ENCODE assay signal across 16 cellular contexts in the genomic region with DNA sequence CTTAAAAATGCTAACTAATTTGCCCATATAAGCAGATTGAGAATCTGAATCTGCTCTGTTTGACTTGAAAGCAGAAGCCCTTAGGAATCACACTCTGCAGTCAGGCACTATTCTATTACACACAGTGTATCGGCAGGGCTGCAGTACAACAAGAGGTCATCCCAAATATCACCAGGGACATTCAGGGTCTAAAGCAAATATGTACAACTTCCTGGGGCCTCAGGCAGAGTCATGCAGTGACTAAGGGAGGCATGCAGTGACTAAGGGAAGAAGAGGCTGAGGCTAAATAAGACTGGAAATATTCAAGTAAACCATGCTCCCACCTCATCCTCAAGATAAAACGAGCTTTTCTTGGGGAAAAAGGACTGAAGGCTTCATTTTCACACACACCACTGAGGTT. TPM values are rescaled to one million over a fixed set of nuclear protein-coding genes. Genes with fewer than 3 reads are reported as not detected.
DNase-seq lines count a peak whose midpoint lies in the region; ATAC-seq, FAIRE-seq and TF ChIP-seq lines count a peak whose summit lies in the region.
"Had no signal": no experiment of that assay in that cellular context is flagged by ENCODE, and none has a peak within 500 bp of the region (broad histone marks: within the 10 kb centered on the region; RNA-seq: fewer than 3 reads in every experiment).

No MANE protein-coding gene starts in this region.

- FAIRE-seq in H1 (lab: Jason Lieb, UNC), result peak; percentile 55
- FAIRE-seq: GM18507 had no signal

- H3K4me3 ChIP-seq in MG63 (no peak overlapping the region), H1 (ENCODE audit: extremely low read depth in 1 of 4, insufficient read depth in 2 of 4, low read depth in 3 of 4, low read length in 4 of 4) (no peak overlapping the region), mesendoderm (ENCODE audit: low read length) (no peak overlapping the region), WERI-Rb-1 (ENCODE audit: low read depth, low read length) (no peak overlapping the region)
- H3K4me3 ChIP-seq: esophagus muscularis mucosa had no signal

- H3K56ac ChIP-seq in H1 (replicated peaks; ENCODE audit: insufficient read length, low read depth, low read length) (no peak overlapping the region), mesendoderm (ENCODE audit: low read length) (no peak overlapping the region)

- H3K36me3 ChIP-seq in MG63, result no peaks in the 10 kb centered on the region
- H3K36me3 ChIP-seq in H1 (ENCODE audit: control insufficient read depth in 2 of 4, insufficient read depth in 4 of 4, low read length in 3 of 4), result no peaks in the 10 kb centered on the region
- no peaks in the 10 kb centered on the region for H3K36me3 ChIP-seq in mesendoderm (ENCODE audit: control insufficient read depth, insufficient read depth, low read length)
- H3K36me3 ChIP-seq in WERI-Rb-1, result no peaks in the 10 kb centered on the region
- H3K36me3 ChIP-seq: esophagus muscularis mucosa had no signal

- no peak for ATAC-seq in stimulated activated naive B cell treated with anti-CD40 and anti-IgM and Interleukin-4, amounts not matched to agents 10 μg/mL and 1 μg/mL and 100 μg/mL, for 72 hours (replicated peaks)

- TF ChIP-seq RAD21 in H1 (IDR thresholded peaks at IDR 0.05 in 1 of 2, conservative IDR thresholded peaks at IDR 0.05 in 1 of 2; ENCODE audit: low read depth in 2 of 2, low read length in 2 of 2), result no peak

- peaks cover 0 to 7% of the 10 kb centered on the region in 2 donors for H3K27me3 Mint-ChIP-seq in stimulated activated naive B cell treated with anti-CD40 and anti-IgM and Interleukin-4, amounts not matched to agents 10 μg/mL and 1 μg/mL and 100 μg/mL, for 72 hours
- H3K27me3 Mint-ChIP-seq: CD4-positive, CD25-positive, alpha-beta regulatory T cell had no signal

- TF ChIP-seq POLR2A in H1 (IDR thresholded peaks at IDR 0.05; ENCODE audit: control extremely low read depth in 1 of 2, low read depth in 2 of 2, low read length in 2 of 2), result no peak

- H2BK15ac ChIP-seq in H1 (ENCODE audit: low read length), result no peak overlapping the region
- H2BK15ac ChIP-seq in mesendoderm (replicated peaks; ENCODE audit: low read depth), result no peak overlapping the region

- no peaks in the 10 kb centered on the region for H4K20me1 ChIP-seq in H1 (replicated peaks in 1 of 2; ENCODE audit: control insufficient read depth in 1 of 2, insufficient read depth in 2 of 2, low read length in 2 of 2)

- H3K27ac Mint-ChIP-seq in stimulated activated naive B cell treated with anti-CD40 and anti-IgM and Interleukin-4, amounts not matched to agents 10 μg/mL and 1 μg/mL and 100 μg/mL, for 72 hours, result no peak overlapping the region
- H3K27ac Mint-ChIP-seq: CD4-positive, CD25-positive, alpha-beta regulatory T cell; IgD-negative memory B cell had no signal

- TF ChIP-seq CTCF in H1 (IDR thresholded peaks at IDR 0.05; ENCODE audit: control extremely low read depth in 1 of 3, insufficient read depth in 1 of 3, low read depth in 1 of 3, low read length in 3 of 3), result no peak
- TF ChIP-seq CTCF in WERI-Rb-1 (IDR thresholded peaks at IDR 0.05; ENCODE audit: low read depth, low read length), result no peak

- H3K14ac ChIP-seq in H1 (ENCODE audit: insufficient read length), result no peak overlapping the region

- H3K4me2 ChIP-seq in H1 (ENCODE audit: insufficient read depth in 1 of 2, low read depth in 2 of 2, low read length in 2 of 2) (no peak overlapping the region), mesendoderm (ENCODE audit: low read length) (no peak overlapping the region)

- H2BK5ac ChIP-seq in H1 (ENCODE audit: low read depth, low read length) (no peak overlapping the region), mesendoderm (ENCODE audit: low read length) (no peak overlapping the region)

- no peaks in the 10 kb centered on the region for H3K4me1 Mint-ChIP-seq in stimulated activated naive B cell treated with anti-CD40 and anti-IgM and Interleukin-4, amounts not matched to agents 10 μg/mL and 1 μg/mL and 100 μg/mL, for 72 hours
- H3K4me1 Mint-ChIP-seq: CD4-positive, CD25-positive, alpha-beta regulatory T cell; IgD-negative memory B cell had no signal

- no peak overlapping the region for H3K18ac ChIP-seq in H1 (ENCODE audit: extremely low read depth, low read length)
- H3K18ac ChIP-seq in mesendoderm (ENCODE audit: low read length), result no peak overlapping the region

- no peak for TF ChIP-seq EP300 in H1 (IDR thresholded peaks at IDR 0.05; ENCODE audit: borderline replicate concordance in 1 of 2, low read depth in 2 of 2, low read length in 2 of 2)

- H4K8ac ChIP-seq in H1 (ENCODE audit: extremely low read depth, insufficient read depth, low read length) (no peak overlapping the region), mesendoderm (ENCODE audit: low read depth, low read length) (no peak overlapping the region)

- no peak overlapping the region for H2BK12ac ChIP-seq in H1 (ENCODE audit: low read depth, low read length)

- no peak overlapping the region for H4K5ac ChIP-seq in H1 (ENCODE audit: insufficient read length, low read depth, low read length)
- no peak overlapping the region for H4K5ac ChIP-seq in mesendoderm (ENCODE audit: low read length)

- H3K27me3 ChIP-seq in MG63 (no peaks in the 10 kb centered on the region), H1 (replicated peaks in 1 of 4; ENCODE audit: control insufficient read depth in 3 of 4, extremely low read depth in 1 of 4, insufficient read depth in 3 of 4, low read length in 3 of 4) (no peaks in the 10 kb centered on the region), mesendoderm (ENCODE audit: insufficient read depth, low read length, poor library complexity) (no peaks in the 10 kb centered on the region), WERI-Rb-1 (ENCODE audit: insufficient read depth, low read depth, severe bottlenecking) (no peaks in the 10 kb centered on the region)
- H3K27me3 ChIP-seq: esophagus muscularis mucosa had no signal

- no peak overlapping the region for H4K91ac ChIP-seq in H1 (replicated peaks; ENCODE audit: insufficient read length, low read length)

- H3K23me2 ChIP-seq in H1 (ENCODE audit: low read depth, low read length), result no peaks in the 10 kb centered on the region

- 89% methylated on average over 2 of the region's 2 CpGs; no CpG with 5 or more reads in 1 of the 2 experiments for WGBS in H1 (ENCODE audit: extremely low coverage in 1 of 2, insufficient coverage in 1 of 2, insufficient read length in 1 of 2, insufficient replicate concordance in 2 of 2, low coverage in 1 of 2, low lambda C conversion rate in 2 of 2, missing lambda C conversion rate in 1 of 2), 2 experiments
- no CpG with 5 or more reads among the region's 2 CpGs for WGBS in mesendoderm (ENCODE audit: extremely low coverage, insufficient coverage, low lambda C conversion rate)

- H2BK120ac ChIP-seq in H1 (replicated peaks; ENCODE audit: low read depth, low read length) (no peak overlapping the region), mesendoderm (ENCODE audit: low read depth, low read length) (no peak overlapping the region)

- H3K9me3 ChIP-seq in MG63 (no peaks in the 10 kb centered on the region), H1 (ENCODE audit: insufficient read depth in 2 of 2, low read depth in 1 of 2, low read length in 1 of 2) (no peaks in the 10 kb centered on the region), WERI-Rb-1 (ENCODE audit: severe bottlenecking) (no peaks in the 10 kb centered on the region)
- H3K9me3 ChIP-seq: esophagus muscularis mucosa had no signal

- H3K9ac ChIP-seq in H1 (replicated peaks in 1 of 4; ENCODE audit: extremely low read depth in 1 of 4, low read depth in 3 of 4, low read length in 3 of 4) (peak overlapping the region in 1 of 4 experiments; percentile 34; a peak in 1 of 7 replicates), mesendoderm (ENCODE audit: low read length) (no peak overlapping the region)

- H2BK20ac ChIP-seq in H1 (ENCODE audit: low read length), result no peak overlapping the region

- H3K4me3 Mint-ChIP-seq in stimulated activated naive B cell treated with anti-CD40 and anti-IgM and Interleukin-4, amounts not matched to agents 10 μg/mL and 1 μg/mL and 100 μg/mL, for 72 hours, result no peak overlapping the region
- H3K4me3 Mint-ChIP-seq: CD4-positive, CD25-positive, alpha-beta regulatory T cell; IgD-negative memory B cell had no signal

- H3K79me2 ChIP-seq in H1 (ENCODE audit: control insufficient read depth in 1 of 2, insufficient read depth in 2 of 2, low read length in 2 of 2), result no peaks in the 10 kb centered on the region
- H3K79me2 ChIP-seq in mesendoderm (ENCODE audit: control insufficient read depth, insufficient read depth, low read length), result no peaks in the 10 kb centered on the region

- no peak overlapping the region for H2AFZ ChIP-seq in H1 (ENCODE audit: low read length)

- DNase-seq in AG08396 (ENCODE audit: low spot score) (peak; percentile 60), MG63 (peak; percentile 67), H1 (ENCODE audit: low read depth in 1 of 2, low spot score in 2 of 2) (peak in 1 of 2 experiments; percentile 2), mesendoderm (peak; percentile 80), NCI-H69 (lab: John Stamatoyannopoulos, UW) (no peak), WERI-Rb-1 (no peak), NCI-H526 (lab: John Stamatoyannopoulos, UW) (no peak)
- no peak for DNase-seq in stimulated activated naive B cell treated with anti-CD40 and anti-IgM and Interleukin-4, amounts not matched to agents 10 μg/mL and 1 μg/mL and 100 μg/mL, for 72 hours
- DNase-seq: activated CD4-positive, CD25-positive, alpha-beta regulatory T cell; activated naive CD4-positive, alpha-beta T cell; CD4-positive, CD25-positive, alpha-beta regulatory T cell; NCI-H774; stimulated activated CD4-positive, alpha-beta T cell treated with anti-CD3 and anti-CD28 coated beads, Interleukin-4, amount 100 ng/mL, for 4 hours had no signal

- H3K27ac ChIP-seq in H1 (ENCODE audit: low read depth, low read length), result no peak overlapping the region
- H3K27ac ChIP-seq in mesendoderm (ENCODE audit: low read depth, low read length), result no peak overlapping the region
- no peak overlapping the region for H3K27ac ChIP-seq in WERI-Rb-1
- H3K27ac ChIP-seq: esophagus muscularis mucosa had no signal

- H3K79me1 ChIP-seq in H1 (ENCODE audit: low read depth, low read length) (peaks cover 1% of the 10 kb centered on the region; the same call in 1 of the 2 replicates), mesendoderm (ENCODE audit: low read length) (no peaks in the 10 kb centered on the region)

- H3K23ac ChIP-seq in H1 (ENCODE audit: insufficient read length), result no peak overlapping the region
- no peak overlapping the region for H3K23ac ChIP-seq in mesendoderm (ENCODE audit: low read length)

- H3K36me3 Mint-ChIP-seq in stimulated activated naive B cell treated with anti-CD40 and anti-IgM and Interleukin-4, amounts not matched to agents 10 μg/mL and 1 μg/mL and 100 μg/mL, for 72 hours, result no peaks in the 10 kb centered on the region
- H3K36me3 Mint-ChIP-seq: CD4-positive, CD25-positive, alpha-beta regulatory T cell; IgD-negative memory B cell had no signal

- peaks cover 0 to 3% of the 10 kb centered on the region in 2 donors for H3K9me3 Mint-ChIP-seq in stimulated activated naive B cell treated with anti-CD40 and anti-IgM and Interleukin-4, amounts not matched to agents 10 μg/mL and 1 μg/mL and 100 μg/mL, for 72 hours

- H2AK5ac ChIP-seq in H1 (ENCODE audit: low read depth, low read length), result no peak overlapping the region
- no peak overlapping the region for H2AK5ac ChIP-seq in mesendoderm (ENCODE audit: low read length)

- CTCF ChIA-PET in H1 (lab: Charles Lee; ENCODE audit: partially characterized antibody), result no interaction called here

- POLR2A ChIA-PET in H1 (lab: Charles Lee; ENCODE audit: partially characterized antibody), result no interaction called here

- H3K4ac ChIP-seq in H1 (replicated peaks; ENCODE audit: insufficient read length, low read depth, low read length) (no peak overlapping the region), mesendoderm (ENCODE audit: low read depth, low read length) (no peak overlapping the region)

- H3K4me1 ChIP-seq in H1 (replicated peaks in 1 of 4; ENCODE audit: control insufficient read depth in 3 of 4, insufficient read depth in 4 of 4, low read length in 3 of 4) (no peaks in the 10 kb centered on the region; a peak in 1 of 7 replicates), mesendoderm (ENCODE audit: control insufficient read depth, low read depth, low read length) (no peaks in the 10 kb centered on the region)

RNA-seq across cellular contexts. Expression of gene MAPK10, which starts 20.9 kb away (rescaled TPM):
- 0.03 and 0.17 TPM in 2 replicates for total RNA-seq in MG63 (2014; rRNA removed; shearing (Covaris generic); ENCODE audit: low replicate concordance)
- 2.5 and 4.0 TPM in 2 replicates for total RNA-seq in H1 (2021; fragmentation: NEBNext Ultra II Directional; extraction: Animal tissue kit (Norgen Biotek cat#: 25700))
- polyA plus RNA-seq in H1 (2011; rRNA removed), result 2.6 and 3.1 TPM in 2 replicates
- polyA plus RNA-seq in H1 (2011; cell fraction: cytosol; rRNA removed), result 2.2 TPM
- polyA plus RNA-seq in H1 (2011; cell fraction: nucleus; rRNA removed), result 7.2 TPM
- polyA plus RNA-seq in H1 (2012, experiment 1 of 2), result 1.7 to 3.1 TPM (median 2.1 TPM) in 4 replicates
- 0.16 TPM for polyA plus RNA-seq in H1 (2012, experiment 2 of 2)
- 1.6 TPM for polyA plus RNA-seq in H1 (2013, experiment 1 of 2)
- polyA plus RNA-seq in H1 (2013, experiment 2 of 2), result 1.8 TPM
- polyA minus RNA-seq in H1 (2011; rRNA and poly(A)+ RNA removed), result 15.9 and 16.2 TPM in 2 replicates
- polyA minus RNA-seq in H1 (2011; cell fraction: cytosol; rRNA and poly(A)+ RNA removed), result 8.4 TPM
- polyA minus RNA-seq in H1 (2011; cell fraction: nucleus; rRNA and poly(A)+ RNA removed), result 61.9 TPM
- 2.9 TPM for polyA plus RNA-seq in mesendoderm (2013, experiment 1 of 2)
- polyA plus RNA-seq in mesendoderm (2013, experiment 2 of 2), result 3.5 TPM
- polyA plus RNA-seq: CD4-positive, CD25-positive, alpha-beta regulatory T cell had no signal

Comparison
In these comparisons a context has a peak if more than half of its experiments do, and no peak if none do; other contexts are left out.
1. DNase-seq: peak in AG08396 (single experiment), MG63 (single experiment) and mesendoderm (single experiment); none in NCI-H69 (single experiment), WERI-Rb-1 (single experiment), stimulated activated naive B cell treated with anti-CD40 and anti-IgM and Interleukin-4, amounts not matched to agents 10 μg/mL and 1 μg/mL and 100 μg/mL, for 72 hours (single experiment) and NCI-H526 (0 of 2).